9 cellular contexts compared by ENCODE assay signal in the genomic region with DNA sequence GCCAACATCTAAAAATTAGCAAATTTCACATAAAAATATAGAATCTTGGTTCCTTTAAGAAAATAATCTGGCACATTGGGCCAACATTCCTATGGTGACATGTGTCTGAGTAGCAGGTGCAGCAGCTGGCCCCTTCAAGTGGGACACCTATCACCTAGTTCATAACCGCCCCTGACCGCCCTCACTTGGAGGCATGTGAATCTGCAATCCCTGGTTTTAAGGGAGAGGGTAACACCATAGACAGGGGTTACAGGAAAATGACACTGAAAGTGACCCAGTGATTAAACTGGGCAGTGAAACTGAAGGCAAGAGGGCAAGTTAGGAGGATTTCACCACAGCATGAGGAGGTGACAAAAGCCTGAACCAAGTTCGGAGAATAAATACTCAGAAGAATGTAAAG. TPM values are rescaled to one million over a fixed set of nuclear protein-coding genes. Genes with fewer than 3 reads are reported as not detected.
DNase-seq lines count a peak whose midpoint lies in the region; ATAC-seq and TF ChIP-seq lines count a peak whose summit lies in the region.
"Had no signal": no experiment of that assay in that cellular context is flagged by ENCODE, and none has a peak within 500 bp of the region (broad histone marks: within the 10 kb centered on the region; RNA-seq: fewer than 3 reads in every experiment).

No MANE protein-coding gene starts in this region.

- no TSS peak for BruUV-seq in PC-3 (replicated peaks; lab: Mats Ljungman, UMichigan)

- peaks cover 34% of the 10 kb centered on the region for H3K79me2 ChIP-seq in PC-3 (ENCODE audit: low read length)

- ATAC-seq in PC-3 (no peak), gastrocnemius medialis (no peak), HG02763 (IDR thresholded peaks at IDR 0.05; ENCODE audit: unreplicated experiment) (no peak)

- no peak for TF ChIP-seq CTCF in GM06990 (IDR thresholded peaks at IDR 0.05; ENCODE audit: insufficient read depth, low read length, poor library complexity, severe bottlenecking)
- no peak for TF ChIP-seq CTCF in PC-3 (conservative IDR thresholded peaks at IDR 0.05; ENCODE audit: low read depth, low read length)
- no peak for TF ChIP-seq CTCF in esophagus muscularis mucosa (IDR thresholded peaks at IDR 0.05)
- TF ChIP-seq CTCF in gastrocnemius medialis (IDR thresholded peaks at IDR 0.05 in 4 of 5, conservative IDR thresholded peaks at IDR 0.05 in 1 of 5) = no peak

- intact Hi-C loops in PC-3 (cut with micrococcal nuclease) (loop anchor here (2.0 kb wide), 1 partner anchor 379 kb away; the partner anchor contains the start of gene PTER), esophagus muscularis mucosa (cut with DNase I) (no loop called here), gastrocnemius medialis (cut with DNase I; ENCODE audit: low total_unique reads) (loop anchor here (5.0 kb wide), 1 partner anchor 386 kb away; the partner anchor contains the start of gene TRDMT1)

- no peak for TF ChIP-seq EP300 in esophagus muscularis mucosa (IDR thresholded peaks at IDR 0.05)

- H3K9ac ChIP-seq in PC-3 (ENCODE audit: low read length) = peak overlapping the region; percentile 81

- TF ChIP-seq POLR2A in esophagus muscularis mucosa (IDR thresholded peaks at IDR 0.05; ENCODE audit: low read depth) (no peak), gastrocnemius medialis (IDR thresholded peaks at IDR 0.05) (no peak)

- no peak overlapping the region for H3K27ac ChIP-seq in PC-3 (ENCODE audit: low read length)
- peak overlapping the region in 2 of 4 donors; percentile 80 to 97 for H3K27ac ChIP-seq in esophagus muscularis mucosa (replicated peaks in 1 of 4)
- peak overlapping the region; percentile 82 to 91 (median 86) for H3K27ac ChIP-seq in gastrocnemius medialis

- H2AFZ ChIP-seq in PC-3 (ENCODE audit: low read length) = no peak overlapping the region

- H3K4me3 ChIP-seq in GM06990 (replicated peaks; ENCODE audit: low read depth, low read length) (peak overlapping the region; percentile 81), PC-3 (ENCODE audit: low read length) (peak overlapping the region; percentile 91), esophagus muscularis mucosa (peak overlapping the region; percentile 70 to 88 (median 83)), gastrocnemius medialis (peak overlapping the region; percentile 70 to 91 (median 76))

- H3K4me1 ChIP-seq in PC-3 (ENCODE audit: insufficient read depth, low read length) = peaks cover 8% of the 10 kb centered on the region; the same call in 1 of the 2 replicates
- peaks cover 24 to 59% (median 48%) of the 10 kb centered on the region in 4 donors for H3K4me1 ChIP-seq in esophagus muscularis mucosa
- peaks cover 18 to 20% of the 10 kb centered on the region in 2 donors for H3K4me1 ChIP-seq in gastrocnemius medialis

- peaks cover 1% of the 10 kb centered on the region; the same call in 1 of the 2 replicates for H3K36me3 ChIP-seq in GM06990 (ENCODE audit: control insufficient read depth, insufficient read depth, low read length)
- H3K36me3 ChIP-seq in PC-3 (ENCODE audit: low read depth, low read length) = no peaks in the 10 kb centered on the region
- peaks cover 0 to 3% (median 0%) of the 10 kb centered on the region in 4 donors for H3K36me3 ChIP-seq in esophagus muscularis mucosa
- no peaks in the 10 kb centered on the region for H3K36me3 ChIP-seq in gastrocnemius medialis

- H3K4me2 ChIP-seq in PC-3 (ENCODE audit: low read length) = peak overlapping the region; percentile 87

- H3K27me3 ChIP-seq in GM06990 (replicated peaks; ENCODE audit: control insufficient read depth, insufficient read depth, low read length) (no peaks in the 10 kb centered on the region), PC-3 (ENCODE audit: low read length) (no peaks in the 10 kb centered on the region), esophagus muscularis mucosa (no peaks in the 10 kb centered on the region), gastrocnemius medialis (no peaks in the 10 kb centered on the region)

- DNase-seq in GM06990 (ENCODE audit: extremely low read depth, insufficient read length) (no peak), PC-3 (peak; percentile 13), esophagus muscularis mucosa (ENCODE audit: extremely low spot score) (no peak), gastrocnemius medialis (no peak), NCI-H2029 treated with DMSO at 0.1 percent for 48 hours (lab: John Stamatoyannopoulos, UW) (no peak), NCI-H1105 treated with DMSO at 0.1 percent for 48 hours (lab: John Stamatoyannopoulos, UW) (no peak)
- DNase-seq in activated CD4-positive, CD25-positive, alpha-beta regulatory T cell treated with anti-CD3 and anti-CD28 coated beads, Interleukin-2, amount 50 U/mL, for 72 hours = no peak
- DNase-seq: effector CD8-positive, alpha-beta T cell had no signal

- POLR2A ChIA-PET in PC-3 (lab: Charles Lee; ENCODE audit: unreplicated experiment) = no interaction called here

- in situ Hi-C loops in gastrocnemius medialis (cut with MboI; ENCODE audit: low sequenced_read_pairs in 4 of 4) = loop anchor here in 3 of 4 donors (25.0 kb wide), 3 partner anchors 379 to 1846 kb away; partner anchors contain the start of genes ARL5B (in 1 of the 3), NMT2 (in 1 of the 3), NSUN6 (in 1 of the 3) and PTER (in 1 of the 3)

- no peaks in the 10 kb centered on the region for H4K20me1 ChIP-seq in PC-3 (ENCODE audit: low read length)

- H3K9me3 ChIP-seq in PC-3 (ENCODE audit: low read length) = no peaks in the 10 kb centered on the region
- no peaks in the 10 kb centered on the region for H3K9me3 ChIP-seq in esophagus muscularis mucosa
- H3K9me3 ChIP-seq in gastrocnemius medialis = no peaks in the 10 kb centered on the region

- H3F3A ChIP-seq in PC-3 (ENCODE audit: low read length, unreplicated experiment) = no peaks in the 10 kb centered on the region

- H3K9me2 ChIP-seq in PC-3 (replicated peaks; ENCODE audit: low read length) = no peaks in the 10 kb centered on the region

- 56% methylated on average over 3 of the region's 3 CpGs for WGBS in esophagus muscularis mucosa

- CTCF ChIA-PET in PC-3 (lab: Charles Lee) = interaction anchor here (0.6 kb wide), 1 partner anchor 200 kb away, joined by 6 read pairs; no protein-coding TSS in a partner anchor

RNA-seq across cellular contexts. Expression of gene RSU1, which starts 1.1 kb away (rescaled TPM):
- total RNA-seq in PC-3 (2014; rRNA removed) (21.2 and 26.0 TPM in 2 replicates), esophagus muscularis mucosa (100 to 1,000 TPM in 2 of 4 donors, 10 to 100 TPM in 2; 56.9 to 146 (median 90.7) TPM), gastrocnemius medialis (10 to 100 TPM; 24.2 to 32.8 (median 26.1) TPM)
